In genomic region chr6:8821921-8822512, GRCh38 we compare ENCODE assay signal across 12 cellular contexts.
"Had no signal": no experiment of that assay in that cellular context is flagged by ENCODE, and none has a peak within 500 bp of the region (broad histone marks: within the 10 kb centered on the region; RNA-seq: fewer than 3 reads in every experiment).

No MANE protein-coding gene starts in this region.

- H3K9me3 ChIP-seq: pancreas had no signal

- H3K27me3 ChIP-seq: pancreas had no signal

- H3K4me1 ChIP-seq: pancreas had no signal

- H3K36me3 ChIP-seq: pancreas had no signal

- H3K4me3 ChIP-seq: pancreas had no signal

- ATAC-seq: activated CD4-positive, alpha-beta T cell treated with anti-CD3 and anti-CD28 coated beads for 36 hours; activated CD8-positive, alpha-beta T cell treated with anti-CD3 and anti-CD28 coated beads, Interleukin-2, amount 10 ng/mL, durations not matched to agents 7 days and 5 days; pancreas; stimulated activated naive CD8-positive, alpha-beta T cell treated with anti-CD3 and anti-CD28 coated beads, Interleukin-15, Interleukin-2, amounts not matched to agents 100 U/mL and 50 U/mL, for 24 hours had no signal

- DNase-seq: activated CD4-positive, alpha-beta T cell treated with anti-CD3 and anti-CD28 coated beads for 36 hours; activated CD8-positive, alpha-beta memory T cell treated with anti-CD3 and anti-CD28 coated beads, Interleukin-2, amount 50 U/mL, for 48 hours; activated CD8-positive, alpha-beta T cell treated with anti-CD3 and anti-CD28 coated beads, Interleukin-2, amount 10 ng/mL, durations not matched to agents 7 days and 5 days; activated naive CD8-positive, alpha-beta T cell treated with anti-CD3 and anti-CD28 coated beads, Interleukin-2, amount 10 ng/mL, durations not matched to agents 7 days and 5 days; dermis blood vessel endothelial cell; glutamatergic neuron; pancreas; stimulated activated CD4-positive, alpha-beta T cell treated with anti-CD3 and anti-CD28 coated beads, Interleukin-4, amount 100 ng/mL, for 1 hour; stimulated activated CD8-positive, alpha-beta memory T cell treated with anti-CD3 and anti-CD28 coated beads, Interleukin-4, amount 100 ng/mL, for 48 hours; stimulated activated naive CD8-positive, alpha-beta T cell treated with anti-CD3 and anti-CD28 coated beads, Interleukin-15, Interleukin-2, amounts not matched to agents 100 U/mL and 50 U/mL, for 24 hours; T1000 had no signal

- H3K27ac ChIP-seq: pancreas, VCaP had no signal
